ENCODE assay signal across 1 cellular context in the genomic region with DNA sequence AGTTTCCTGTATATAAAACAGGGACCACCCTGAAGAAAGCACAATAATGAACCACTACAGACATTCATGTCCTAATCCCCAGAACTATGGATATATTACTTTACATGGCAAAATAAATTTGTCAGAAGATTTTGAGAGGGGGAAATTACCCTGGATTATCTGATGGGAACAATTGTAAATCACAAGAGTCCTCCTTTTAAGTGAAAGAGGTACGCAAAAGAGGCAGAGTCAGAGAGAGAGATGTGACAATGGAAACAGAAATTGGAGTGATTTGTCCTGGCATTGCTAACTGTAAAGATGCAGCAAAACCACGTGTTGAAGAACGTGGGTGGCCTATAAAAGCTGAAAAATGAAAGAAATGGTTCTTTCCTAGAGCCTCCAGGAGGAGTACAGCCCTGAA.
TF ChIP-seq lines count a peak whose summit lies in the region.

No MANE protein-coding gene starts in this region.

TF ChIP-seq in GM23338, 12 proteins besides CTCF, POLR2A, EP300 and RAD21 (continued from another document):
- no peak for TF ChIP-seq EZH2phosphoT487 (IDR thresholded peaks at IDR 0.05; ENCODE audit: unreplicated experiment)
